In genomic region chr4:77801260-77801608, GRCh38 we compare ENCODE assay signal across 11 cellular contexts. TPM values are rescaled to one million over a fixed set of nuclear protein-coding genes. Genes with fewer than 3 reads are reported as not detected.
DNase-seq lines count a peak whose midpoint lies in the region; ATAC-seq, FAIRE-seq and TF ChIP-seq lines count a peak whose summit lies in the region.
"Had no signal": no experiment of that assay in that cellular context is flagged by ENCODE, and none has a peak within 500 bp of the region (broad histone marks: within the 10 kb centered on the region; RNA-seq: fewer than 3 reads in every experiment).

No MANE protein-coding gene starts in this region.

- peaks cover 81% of the 10 kb centered on the region for H3K4me1 Mint-ChIP-seq in CD8-positive, alpha-beta T cell (ENCODE audit: low read depth)
- H3K4me1 Mint-ChIP-seq in IgD-negative memory B cell: peaks cover 40 to 55% (median 50%) of the 10 kb centered on the region in 3 donors
- peaks cover 15% of the 10 kb centered on the region for H3K4me1 Mint-ChIP-seq in nephron

- H2AFZ ChIP-seq in GM12878 (ENCODE audit: control insufficient read depth, low read depth, low read length): no peak overlapping the region; the same call in 1 of the 2 replicates

- peak overlapping the region; percentile 2 for H3K27ac ChIP-seq in CD8-positive, alpha-beta T cell (ENCODE audit: low read depth, low read length)
- H3K27ac ChIP-seq in GM12878 (ENCODE audit: control insufficient read depth, insufficient read depth): no peak overlapping the region
- H3K27ac ChIP-seq: ovary had no signal

- peak overlapping the region; percentile 6 for H3K4me3 ChIP-seq in CD8-positive, alpha-beta T cell (ENCODE audit: low read depth, low read length)
- H3K4me3 ChIP-seq in GM12878: no peak overlapping the region
- H3K4me3 ChIP-seq: ovary had no signal

- no peaks in the 10 kb centered on the region for H3K27me3 ChIP-seq in CD8-positive, alpha-beta T cell (ENCODE audit: insufficient read depth, low read length)
- H3K27me3 ChIP-seq in GM12878 (replicated peaks in 1 of 2; ENCODE audit: control insufficient read depth in 2 of 2, insufficient read depth in 2 of 2, low read length in 1 of 2): no peaks in the 10 kb centered on the region
- H3K27me3 ChIP-seq: ovary had no signal

- SMC1A ChIA-PET in GM12878 (lab: Charles Lee; ENCODE audit: uncharacterized antibody, unreplicated experiment): no interaction called here

- peak; percentile 64 for FAIRE-seq in GM12878 (lab: Jason Lieb, UNC)

- TF ChIP-seq EP300 in GM12878 (IDR thresholded peaks at IDR 0.05; ENCODE audit: borderline replicate concordance in 1 of 2, control insufficient read depth in 1 of 2, low read depth in 2 of 2, low read length in 2 of 2): no peak

- peaks cover 2% of the 10 kb centered on the region for H3K79me2 ChIP-seq in GM12878 (ENCODE audit: control insufficient read depth, insufficient read depth, low read length)

- peaks cover 3% of the 10 kb centered on the region for H3K9me3 Mint-ChIP-seq in CD8-positive, alpha-beta T cell
- peaks cover 0 to 3% (median 2%) of the 10 kb centered on the region in 3 donors for H3K9me3 Mint-ChIP-seq in IgD-negative memory B cell
- no peaks in the 10 kb centered on the region for H3K9me3 Mint-ChIP-seq in nephron

- H3K4me2 ChIP-seq in GM12878 (ENCODE audit: control insufficient read depth, insufficient read depth): no peak overlapping the region

- no peak for TF ChIP-seq CTCF in CD8-positive, alpha-beta T cell (IDR thresholded peaks at IDR 0.05)
- TF ChIP-seq CTCF in GM12878 (IDR thresholded peaks at IDR 0.05 in 2 of 3, conservative IDR thresholded peaks at IDR 0.05 in 1 of 3; ENCODE audit: control insufficient read depth in 2 of 3, extremely low read depth in 1 of 3, insufficient read depth in 1 of 3, low read depth in 3 of 3, low read length in 3 of 3) (no peak), nephron (IDR thresholded peaks at IDR 0.05; ENCODE audit: unreplicated experiment in 3 of 3) (no peak)

- no peaks in the 10 kb centered on the region for H3K9me3 ChIP-seq in CD8-positive, alpha-beta T cell (ENCODE audit: low read length)
- no peaks in the 10 kb centered on the region; the same call in 1 of the 3 replicates for H3K9me3 ChIP-seq in GM12878 (replicated peaks; ENCODE audit: control insufficient read depth, insufficient read depth, low read length)
- H3K9me3 ChIP-seq: ovary had no signal

- H3K27ac Mint-ChIP-seq in CD8-positive, alpha-beta T cell: peak overlapping the region; percentile 78
- H3K27ac Mint-ChIP-seq in IgD-negative memory B cell (peak overlapping the region in 2 of 3 donors; percentile 18 to 27), nephron (peak overlapping the region; percentile 17 to 34 (median 27))

- no peaks in the 10 kb centered on the region for H3K27me3 Mint-ChIP-seq in CD8-positive, alpha-beta T cell (ENCODE audit: low read depth)
- H3K27me3 Mint-ChIP-seq in IgD-negative memory B cell (no peaks in the 10 kb centered on the region), nephron (ENCODE audit: low read depth) (no peaks in the 10 kb centered on the region)

- peak; percentile 64 for ATAC-seq in CD8-positive, alpha-beta T cell
- ATAC-seq in GM12878 (no peak), esophagus mucosa (no peak), HG03097 (IDR thresholded peaks at IDR 0.05; ENCODE audit: low FRiP score, unreplicated experiment) (no peak)

- BruUV-seq in GM12878 (replicated peaks; lab: Mats Ljungman, UMichigan): no TSS peak

- H3K4me3 Mint-ChIP-seq in CD8-positive, alpha-beta T cell: peak overlapping the region; percentile 72
- peak overlapping the region; percentile 27 to 55 (median 42) for H3K4me3 Mint-ChIP-seq in IgD-negative memory B cell
- H3K4me3 Mint-ChIP-seq in nephron: no peak overlapping the region

- no peaks in the 10 kb centered on the region for H3K36me3 ChIP-seq in CD8-positive, alpha-beta T cell (ENCODE audit: insufficient read depth, low read length)
- no peaks in the 10 kb centered on the region for H3K36me3 ChIP-seq in GM12878 (ENCODE audit: control insufficient read depth in 2 of 2, insufficient read depth in 2 of 2, low read length in 1 of 2)
- H3K36me3 ChIP-seq: ovary had no signal

- 0% methylated on average over 1 of the region's 1 CpG for WGBS in GM12878 (ENCODE audit: insufficient coverage, insufficient replicate concordance, low lambda C conversion rate, missing lambda C conversion rate)

- intact Hi-C loops in CD8-positive, alpha-beta T cell (cut with DNase I, micrococcal nuclease): loop anchor here in 1 of 2 experiments (2.0 kb wide), 1 partner anchor 14 kb away; no protein-coding TSS in a partner anchor
- intact Hi-C loops in GM12878 (cut with micrococcal nuclease; ENCODE audit: unreplicated experiment): no loop called here

- DNase-seq in CD8-positive, alpha-beta T cell: no peak
- DNase-seq in GM12878 (ENCODE audit: low read depth, low spot score) (no peak), NCI-H1694 (lab: John Stamatoyannopoulos, UW) (no peak)
- no peak for DNase-seq in activated effector memory CD4-positive, alpha-beta T cell treated with Interleukin-2 at 50 U/mL for 16 hours
- DNase-seq: H7, NCI-H1436, ovary had no signal

- peaks cover 78% of the 10 kb centered on the region for H3K4me1 ChIP-seq in CD8-positive, alpha-beta T cell (ENCODE audit: insufficient read depth, low read length)
- H3K4me1 ChIP-seq in GM12878 (ENCODE audit: control insufficient read depth, insufficient read depth, low read length): peaks cover 5% of the 10 kb centered on the region; the same call in 1 of the 2 replicates

- no peak overlapping the region for H3K9ac ChIP-seq in GM12878 (ENCODE audit: control insufficient read depth, insufficient read depth, low read length)

- in situ Hi-C loops in GM12878 (cut with MboI): no loop called here

- TF ChIP-seq RAD21 in GM12878 (IDR thresholded peaks at IDR 0.05; ENCODE audit: insufficient read depth, low read depth, low read length): no peak

- H3K36me3 Mint-ChIP-seq in CD8-positive, alpha-beta T cell: peaks cover 24% of the 10 kb centered on the region
- H3K36me3 Mint-ChIP-seq in IgD-negative memory B cell (peaks cover 2% of the 10 kb centered on the region), nephron (ENCODE audit: low read depth) (peaks cover 3% of the 10 kb centered on the region)

- CTCF ChIA-PET in CD8-positive, alpha-beta T cell (lab: Charles Lee): interaction anchor here (1.1 to 1.5 kb wide), 4 partner anchors 9 to 61 kb away, joined by 3 to 5 read pairs (median 4); partner anchors contain the start of gene MRPL1
- CTCF ChIA-PET in GM12878 (lab: Yijun Ruan, JAX): interaction anchor here (2.0 kb wide), 1 partner anchor 19 kb away, joined by 5 read pairs; no protein-coding TSS in a partner anchor

- POLR2A ChIA-PET in CD8-positive, alpha-beta T cell (lab: Charles Lee): interaction anchor here (0.7 to 3.1 kb wide), 7 partner anchors 9 to 70 kb away, joined by 3 to 20 read pairs (median 10); partner anchors contain the start of genes CNOT6L and MRPL1
- POLR2A ChIA-PET in GM12878 (lab: Charles Lee): no interaction called here

- H4K20me1 ChIP-seq in GM12878 (ENCODE audit: control insufficient read depth, insufficient read depth): no peaks in the 10 kb centered on the region

- RAD21 ChIA-PET in GM12878 (lab: Charles Lee; ENCODE audit: unreplicated experiment): no interaction called here

- no peak for TF ChIP-seq POLR2A in GM12878 (IDR thresholded peaks at IDR 0.05; ENCODE audit: low read depth, low read length)

TF ChIP-seq in GM12878, 131 proteins besides CTCF, POLR2A, EP300 and RAD21:
- no peak for TF ChIP-seq STAT1 (conservative IDR thresholded peaks at IDR 0.05)
- TF ChIP-seq BMI1 (IDR thresholded peaks at IDR 0.05; ENCODE audit: borderline replicate concordance): no peak
- no peak for TF ChIP-seq POLR2AphosphoS2 (IDR thresholded peaks at IDR 0.05; ENCODE audit: low read depth, low read length)
- no peak for TF ChIP-seq CHD2 (IDR thresholded peaks at IDR 0.05; ENCODE audit: borderline replicate concordance, low read depth, low read length)
- TF ChIP-seq ZNF274 (IDR thresholded peaks at IDR 0.05; ENCODE audit: insufficient read depth, insufficient read length): no peak
- TF ChIP-seq SUPT20H (IDR thresholded peaks at IDR 0.05; ENCODE audit: borderline replicate concordance, control insufficient read depth, low read depth, low read length): no peak
- TF ChIP-seq RAD51 (IDR thresholded peaks at IDR 0.05): no peak
- TF ChIP-seq ZSCAN29 (IDR thresholded peaks at IDR 0.05): no peak
- no peak for TF ChIP-seq ZNF217 (IDR thresholded peaks at IDR 0.05)

RNA-seq across cellular contexts. Expression of gene CNOT6L, which starts 17.9 kb away (rescaled TPM):
- total RNA-seq in CD8-positive, alpha-beta T cell: 100 to 1,000 TPM; 324 to 341 TPM
- polyA plus RNA-seq in IgD-negative memory B cell (40.1 TPM), GM12878 (2011; rRNA removed) (4.6 and 5.2 TPM in 2 replicates), GM12878 (2014; fragmentation: Illumina TruSeq; extraction: Trizol) (5.9 and 6.1 TPM in 2 replicates), GM12878 (2014; fragmentation: Nextera tagmentation; extraction: Ambion mirVana) (1 to 10 TPM; 1.1 to 2.0 TPM), GM12878 (2014; rRNA removed) (2.7 and 3.1 TPM in 2 replicates), GM12878 (2016; fragmentation: Nextera tagmentation; extraction: Ambion mirVana) (1 to 10 TPM; 3.0 to 3.5 TPM)
- total RNA-seq in GM12878 (2013; cell fraction: nucleolus; rRNA removed): 9.4 and 9.7 TPM in 2 replicates
- total RNA-seq in GM12878 (2014; rRNA removed) (2.8 and 3.1 TPM in 2 replicates), GM12878 (2014; rRNA removed; fragmentation: Illumina TruSeq; extraction: Trizol) (2.6 and 3.3 TPM in 2 replicates), GM12878 (2021) (10.0 and 10.9 TPM in 2 replicates), esophagus mucosa (30.9 TPM)
- 5.8 TPM for polyA plus RNA-seq in GM12878 (2011; ENCODE audit: low read depth)
- polyA plus RNA-seq in GM12878 (2011; cell fraction: cytosol; rRNA removed): 2.1 and 3.2 TPM in 2 replicates
- 3.1 and 4.1 TPM in 2 replicates for polyA plus RNA-seq in GM12878 (2011; cell fraction: nucleus; rRNA removed)
- 4.5 and 8.0 TPM in 2 replicates for polyA plus RNA-seq in GM12878 (2012)
- 10.0 and 19.7 TPM in 2 replicates for polyA minus RNA-seq in GM12878 (2011; rRNA and poly(A)+ RNA removed)
- polyA minus RNA-seq in GM12878 (2011; cell fraction: cytosol; rRNA and poly(A)+ RNA removed): 3.6 and 7.6 TPM in 2 replicates
- polyA minus RNA-seq in GM12878 (2011; cell fraction: nucleus; rRNA and poly(A)+ RNA removed): 5.2 and 7.5 TPM in 2 replicates

Comparison
In these comparisons a context has a peak if more than half of its experiments do, and no peak if none do; other contexts are left out.
1. H3K27ac Mint-ChIP-seq: peak in every context shown above with its lines; median percentile 78 in CD8-positive, alpha-beta T cell; 27 in nephron; 22 in IgD-negative memory B cell.
2. H3K4me3 Mint-ChIP-seq: peak in CD8-positive, alpha-beta T cell (single experiment) and IgD-negative memory B cell (4 of 4); none in nephron (0 of 3).
3. RNA of gene CNOT6L, which starts 17.9 kb away (total RNA-seq): 324 to 341 TPM in CD8-positive, alpha-beta T cell; 30.9 TPM in esophagus mucosa (single experiment) and 2.6 to 10.9 TPM in GM12878; every median in the first group is over 10 times any median in the second.